In the genomic region with DNA sequence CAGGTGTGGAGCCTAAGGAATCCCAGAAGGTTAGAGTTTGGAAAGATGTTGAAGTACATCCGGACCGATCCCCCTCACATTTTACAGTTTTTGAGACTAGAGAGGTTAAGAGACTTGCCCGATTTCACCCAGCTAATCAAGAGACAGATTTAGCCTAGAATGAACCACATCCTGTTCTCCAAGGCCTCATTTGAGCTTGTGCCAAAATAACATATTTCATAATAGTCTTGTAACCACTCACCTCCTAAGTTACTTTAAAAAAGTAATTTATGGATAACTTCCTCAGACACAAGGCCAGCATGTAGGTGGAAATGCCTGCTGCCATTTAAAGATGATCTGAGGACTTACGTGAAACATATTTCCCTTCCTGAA, we compare ENCODE assay signal across 8 cellular contexts. TPM values are rescaled to one million over a fixed set of nuclear protein-coding genes. Genes with fewer than 3 reads are reported as not detected.
DNase-seq lines count a peak whose midpoint lies in the region; ATAC-seq, FAIRE-seq and TF ChIP-seq lines count a peak whose summit lies in the region.

No MANE protein-coding gene starts in this region.

- H3K4me1 Mint-ChIP-seq in endothelial cell (ENCODE audit: unreplicated experiment): peaks cover 7% of the 10 kb centered on the region

- TF ChIP-seq CTCF in K562 (IDR thresholded peaks at IDR 0.05 in 2 of 3, conservative IDR thresholded peaks at IDR 0.05 in 1 of 3; ENCODE audit: insufficient read depth in 2 of 3, low read depth in 1 of 3, low read length in 3 of 3): no peak
- TF ChIP-seq CTCF in omental fat pad (IDR thresholded peaks at IDR 0.05): no peak
- TF ChIP-seq CTCF in GM20000 (IDR thresholded peaks at IDR 0.05; ENCODE audit: extremely low read depth, missing control alignments): no peak
- no peak for TF ChIP-seq CTCF in endothelial cell (IDR thresholded peaks at IDR 0.05; ENCODE audit: unreplicated experiment)
- no peak for TF ChIP-seq CTCF in GM13977 (IDR thresholded peaks at IDR 0.05; ENCODE audit: extremely low read depth, insufficient read depth, missing control alignments)

- intact Hi-C loops in K562 (cut with micrococcal nuclease): no loop called here

- H3K27ac Mint-ChIP-seq in endothelial cell (ENCODE audit: unreplicated experiment): no peak overlapping the region

- H3K36me3 ChIP-seq in K562 (ENCODE audit: control insufficient read depth, insufficient read depth, low read length): no peaks in the 10 kb centered on the region

- H3K36me3 Mint-ChIP-seq in endothelial cell (ENCODE audit: low read depth, unreplicated experiment): no peaks in the 10 kb centered on the region

- FAIRE-seq in K562 (lab: Jason Lieb, UNC): no peak

- in situ Hi-C loops in K562 (cut with MboI) (loop anchor here (10.0 kb wide), 1 partner anchor 155 kb away; no protein-coding TSS in a partner anchor), GM13977 (cut with MboI; ENCODE audit: low pct_unique_long_range_greater_than_20kb, low sequenced_read_pairs, unreplicated experiment) (no loop called here)

- peaks cover 0 to 33% of the 10 kb centered on the region in 2 experiments; a peak in 4 of 5 replicates for H3K4me1 ChIP-seq in K562 (replicated peaks in 1 of 2; ENCODE audit: control insufficient read depth in 2 of 2, insufficient read depth in 2 of 2, low read length in 2 of 2)

- 0 out of 4 replicates have a peak overlapping the region, but pooled peaks of 1 of the 2 experiments have one; percentile 1 for H3K9ac ChIP-seq in K562 (ENCODE audit: insufficient read depth in 1 of 2, low read depth in 2 of 2, low read length in 2 of 2)

- no peaks in the 10 kb centered on the region for H3K27me3 Mint-ChIP-seq in endothelial cell (ENCODE audit: unreplicated experiment)

- ATAC-seq in GM21390 (IDR thresholded peaks at IDR 0.05; ENCODE audit: unreplicated experiment): peak; percentile 45
- peak; percentile 19; the same call in 2 of the 3 replicates for ATAC-seq in K562
- ATAC-seq in omental fat pad (ENCODE audit: low FRiP score): peak; percentile 38

- no peak overlapping the region for H3K4me2 ChIP-seq in K562 (ENCODE audit: insufficient read depth, low read length)

- no peak overlapping the region for H3K4me3 ChIP-seq in K562

- peak overlapping the region; percentile 57 for H2AFZ ChIP-seq in K562 (ENCODE audit: low read depth, low read length)

- H3K4me3 Mint-ChIP-seq in endothelial cell (ENCODE audit: unreplicated experiment): no peak overlapping the region

- no peak for TF ChIP-seq EP300 in K562 (IDR thresholded peaks at IDR 0.05; ENCODE audit: low read length)

- 17% methylated on average over 4 of the region's 4 CpGs for WGBS in K562 (ENCODE audit: insufficient coverage, low coverage, missing lambda C conversion rate)

- BruUV-seq in K562 (replicated peaks; lab: Mats Ljungman, UMichigan): no TSS peak

- no peaks in the 10 kb centered on the region for H3K79me2 ChIP-seq in K562 (ENCODE audit: control insufficient read depth, insufficient read depth, low read length)

- no peaks in the 10 kb centered on the region for H3K27me3 ChIP-seq in K562 (ENCODE audit: control insufficient read depth in 2 of 2, insufficient read depth in 2 of 2, low read length in 2 of 2)

- H4K20me1 ChIP-seq in K562 (replicated peaks; ENCODE audit: control insufficient read depth, insufficient read depth, low read length): no peaks in the 10 kb centered on the region

- DNase-seq in AML-193 (lab: John Stamatoyannopoulos, UW): peak; percentile 95 to 96
- peak; percentile 92 for DNase-seq in M059J (ENCODE audit: low read depth)
- DNase-seq in K562 (ENCODE audit: extremely low read depth in 1 of 4, low spot score in 3 of 4): peak in 1 of 4 experiments; percentile 16
- no peak for DNase-seq in omental fat pad (ENCODE audit: low spot score)
- no peak for DNase-seq in GM20000 (ENCODE audit: low spot score)
- DNase-seq in endothelial cell (ENCODE audit: low spot score): no peak
- DNase-seq in GM13977 (ENCODE audit: low spot score): no peak

- TF ChIP-seq POLR2A in K562 (conservative IDR thresholded peaks at IDR 0.05): no peak

- no peaks in the 10 kb centered on the region for H3K9me3 Mint-ChIP-seq in endothelial cell (ENCODE audit: unreplicated experiment)

- TF ChIP-seq RAD21 in K562 (CRISPR knock-in tag; conservative IDR thresholded peaks at IDR 0.05 in 1 of 2, IDR thresholded peaks at IDR 0.05 in 1 of 2): no peak

- H3K9me1 ChIP-seq in K562 (ENCODE audit: control insufficient read depth, insufficient read depth, low read length): no peaks in the 10 kb centered on the region

- CTCF ChIA-PET in K562 (lab: Yijun Ruan, JAX; ENCODE audit: low intra/inter-chr PET ratio): no interaction called here

- H3K9me3 ChIP-seq in K562 (replicated peaks; ENCODE audit: control insufficient read depth, insufficient read depth, low read depth, low read length): no peaks in the 10 kb centered on the region

- POLR2A ChIA-PET in K562 (lab: Yijun Ruan, JAX): interaction anchor here (0.9 to 1.8 kb wide), 3 partner anchors 15 to 86 kb away, joined by 3 to 6 read pairs (median 3); no protein-coding TSS in a partner anchor

- H3K27ac ChIP-seq in K562 (ENCODE audit: extremely low read depth, low read depth, low read length): no peak overlapping the region

TF ChIP-seq in K562, 482 proteins besides CTCF, POLR2A, EP300 and RAD21 (continues in another document):
- 0 out of 2 replicates have a peak, but pooled peaks have one; percentile 39 for TF ChIP-seq POLR2H (tag; IDR thresholded peaks at IDR 0.05; ENCODE audit: low read depth)
- TF ChIP-seq CEBPG (CRISPR knock-in tag; IDR thresholded peaks at IDR 0.05): no peak
- TF ChIP-seq CEBPG (tag; conservative IDR thresholded peaks at IDR 0.05 in 1 of 2, IDR thresholded peaks at IDR 0.05 in 1 of 2): peak; percentile 30 to 72; a peak in 2 of 4 replicates
- peak; percentile 49; the same call in 1 of the 2 replicates for TF ChIP-seq TEAD4 (IDR thresholded peaks at IDR 0.05; ENCODE audit: low read length)
- TF ChIP-seq TEAD4 (CRISPR knock-in tag; IDR thresholded peaks at IDR 0.05; ENCODE audit: borderline replicate concordance): no peak
- TF ChIP-seq STAT5B (CRISPR knock-in tag; IDR thresholded peaks at IDR 0.05): no peak
- TF ChIP-seq ETS2 (tag; IDR thresholded peaks at IDR 0.05; ENCODE audit: borderline replicate concordance, poor library complexity, severe bottlenecking): no peak
- TF ChIP-seq DPF2 (IDR thresholded peaks at IDR 0.05): no peak
- TF ChIP-seq MEF2D (tag; conservative IDR thresholded peaks at IDR 0.05; ENCODE audit: low read depth): 0 out of 2 replicates have a peak, but pooled peaks have one; percentile 36
- TF ChIP-seq RNF2 (IDR thresholded peaks at IDR 0.05): 0 out of 2 replicates have a peak, but pooled peaks have one; percentile 21
- TF ChIP-seq KDM1A (IDR thresholded peaks at IDR 0.05): peak; percentile 14 to 45; a peak in 3 of 4 replicates
- TF ChIP-seq, protein P1, sequence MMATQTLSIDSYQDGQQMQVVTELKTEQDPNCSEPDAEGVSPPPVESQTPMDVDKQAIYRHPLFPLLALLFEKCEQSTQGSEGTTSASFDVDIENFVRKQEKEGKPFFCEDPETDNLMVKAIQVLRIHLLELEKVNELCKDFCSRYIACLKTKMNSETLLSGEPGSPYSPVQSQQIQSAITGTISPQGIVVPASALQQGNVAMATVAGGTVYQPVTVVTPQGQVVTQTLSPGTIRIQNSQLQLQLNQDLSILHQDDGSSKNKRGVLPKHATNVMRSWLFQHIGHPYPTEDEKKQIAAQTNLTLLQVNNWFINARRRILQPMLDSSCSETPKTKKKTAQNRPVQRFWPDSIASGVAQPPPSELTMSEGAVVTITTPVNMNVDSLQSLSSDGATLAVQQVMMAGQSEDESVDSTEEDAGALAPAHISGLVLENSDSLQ (IDR thresholded peaks at IDR 0.05): 0 out of 2 replicates have a peak, but pooled peaks have one; percentile 9
- TF ChIP-seq NFIC (IDR thresholded peaks at IDR 0.05): peak; percentile 70
- no peak for TF ChIP-seq ZBTB7A (IDR thresholded peaks at IDR 0.05; ENCODE audit: borderline replicate concordance, control insufficient read depth, low read depth, low read length)
- peak; percentile 81 for TF ChIP-seq GABPA (tag; conservative IDR thresholded peaks at IDR 0.05; ENCODE audit: low read depth)
- TF ChIP-seq FOXA3 (CRISPR knock-in tag; conservative IDR thresholded peaks at IDR 0.05 in 1 of 2, IDR thresholded peaks at IDR 0.05 in 1 of 2): no peak
- TF ChIP-seq FOXP1 (CRISPR knock-in tag; IDR thresholded peaks at IDR 0.05): no peak
- TF ChIP-seq HDAC2 (IDR thresholded peaks at IDR 0.05): 0 out of 2 replicates have a peak, but pooled peaks have one; percentile 19

RNA-seq across cellular contexts. Expression of a gene that starts 39.8 kb away (rescaled TPM):
- 28.3 and 31.2 TPM in 2 replicates for total RNA-seq in M059J (2014; rRNA removed; shearing (Covaris generic))
- 15.1 and 38.1 TPM in 2 replicates for total RNA-seq in K562 (2011; cell fraction: chromatin; rRNA removed; ENCODE audit: low replicate concordance)
- total RNA-seq in K562 (2011; cell fraction: nucleolus; rRNA removed): 9.8 and 11.2 TPM in 2 replicates
- 14.4 and 21.6 TPM in 2 replicates for total RNA-seq in K562 (2011; cell fraction: nucleoplasm; rRNA removed)
- total RNA-seq in K562 (2014; rRNA removed) (15.5 and 16.2 TPM in 2 replicates), K562 (2014; rRNA removed; fragmentation: Illumina TruSeq; extraction: Trizol) (29.7 and 33.9 TPM in 2 replicates), K562 (2015; rRNA removed; fragmentation: Illumina TruSeq; extraction: Trizol) (21.6 and 24.3 TPM in 2 replicates), K562 (2021) (18.4 and 21.1 TPM in 2 replicates), omental fat pad (10 to 100 TPM; 29.1 to 47.2 (median 38.5) TPM), endothelial cell (ENCODE audit: unreplicated experiment) (102 TPM)
- polyA plus RNA-seq in K562 (2011; rRNA removed) (25.6 and 25.8 TPM in 2 replicates), K562 (2014; fragmentation: Illumina TruSeq; extraction: Trizol) (20.2 and 22.0 TPM in 2 replicates), K562 (2014; fragmentation: Nextera tagmentation; extraction: Ambion mirVana) (10 to 100 TPM; 17.8 to 19.0 TPM), K562 (2014; rRNA removed) (11.8 and 13.3 TPM in 2 replicates)
- polyA plus RNA-seq in K562 (2011; cell fraction: cytosol; rRNA removed): 4.0 and 10.9 TPM in 2 replicates
- 7.1 and 10.8 TPM in 2 replicates for polyA plus RNA-seq in K562 (2011; cell fraction: nucleus; rRNA removed)
- polyA plus RNA-seq in K562 (2012): 14.6 and 19.2 TPM in 2 replicates
- polyA minus RNA-seq in K562 (2011; rRNA and poly(A)+ RNA removed): 38.4 and 50.9 TPM in 2 replicates
- 16.6 and 20.7 TPM in 2 replicates for polyA minus RNA-seq in K562 (2011; cell fraction: cytosol; rRNA and poly(A)+ RNA removed)
- 13.2 and 34.0 TPM in 2 replicates for polyA minus RNA-seq in K562 (2011; cell fraction: nucleus; rRNA and poly(A)+ RNA removed)

Comparison
In these comparisons a context has a peak if more than half of its experiments do, and no peak if none do; other contexts are left out.
1. DNase-seq: peak in AML-193 (2 of 2) and M059J (single experiment); none in omental fat pad (single experiment), GM20000 (single experiment), endothelial cell (single experiment) and GM13977 (single experiment).
2. Peak in every context shown above with its lines, with median percentiles within 50 percentile points of each other: ATAC-seq.